Comparison of ENCODE assay signal across 1 cellular context in the genomic region with DNA sequence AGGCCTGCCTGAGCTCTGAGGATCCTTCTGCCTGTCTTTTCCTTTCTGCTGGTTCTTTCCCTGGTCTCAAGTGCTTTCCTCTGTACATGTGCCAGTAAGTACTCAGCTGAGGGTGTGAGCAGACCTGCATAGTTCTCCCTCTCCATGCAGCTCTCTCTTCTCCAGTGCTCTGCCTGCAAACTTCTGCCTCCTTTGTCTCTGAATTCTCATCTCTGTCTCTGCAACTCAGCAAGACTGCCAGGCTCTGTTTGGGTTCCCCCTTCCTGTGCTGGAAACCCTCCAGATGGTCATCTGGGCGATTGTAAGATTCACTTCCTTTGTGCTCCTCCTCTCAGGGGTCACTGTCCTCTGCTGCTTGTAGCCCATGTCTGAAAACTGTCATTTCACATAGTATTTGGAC.
TF ChIP-seq lines count a peak whose summit lies in the region.

No MANE protein-coding gene starts in this region.

TF ChIP-seq in IMR-90, 13 proteins besides CTCF, POLR2A, EP300 and RAD21:
- TF ChIP-seq RCOR1 (IDR thresholded peaks at IDR 0.05; ENCODE audit: insufficient replicate concordance, low read length), result no peak
- TF ChIP-seq, protein P1, sequence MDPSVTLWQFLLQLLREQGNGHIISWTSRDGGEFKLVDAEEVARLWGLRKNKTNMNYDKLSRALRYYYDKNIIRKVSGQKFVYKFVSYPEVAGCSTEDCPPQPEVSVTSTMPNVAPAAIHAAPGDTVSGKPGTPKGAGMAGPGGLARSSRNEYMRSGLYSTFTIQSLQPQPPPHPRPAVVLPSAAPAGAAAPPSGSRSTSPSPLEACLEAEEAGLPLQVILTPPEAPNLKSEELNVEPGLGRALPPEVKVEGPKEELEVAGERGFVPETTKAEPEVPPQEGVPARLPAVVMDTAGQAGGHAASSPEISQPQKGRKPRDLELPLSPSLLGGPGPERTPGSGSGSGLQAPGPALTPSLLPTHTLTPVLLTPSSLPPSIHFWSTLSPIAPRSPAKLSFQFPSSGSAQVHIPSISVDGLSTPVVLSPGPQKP (IDR thresholded peaks at IDR 0.05; ENCODE audit: borderline replicate concordance, low read depth, low read length), result no peak
- TF ChIP-seq MAZ (IDR thresholded peaks at IDR 0.05; ENCODE audit: borderline replicate concordance, low read depth, low read length), result no peak
- no peak for TF ChIP-seq NFE2L2 (IDR thresholded peaks at IDR 0.05; ENCODE audit: low read depth, low read length)
- no peak for TF ChIP-seq FOS (IDR thresholded peaks at IDR 0.05; ENCODE audit: low read depth, low read length)
